8 cellular contexts compared by ENCODE assay signal in the genomic region with DNA sequence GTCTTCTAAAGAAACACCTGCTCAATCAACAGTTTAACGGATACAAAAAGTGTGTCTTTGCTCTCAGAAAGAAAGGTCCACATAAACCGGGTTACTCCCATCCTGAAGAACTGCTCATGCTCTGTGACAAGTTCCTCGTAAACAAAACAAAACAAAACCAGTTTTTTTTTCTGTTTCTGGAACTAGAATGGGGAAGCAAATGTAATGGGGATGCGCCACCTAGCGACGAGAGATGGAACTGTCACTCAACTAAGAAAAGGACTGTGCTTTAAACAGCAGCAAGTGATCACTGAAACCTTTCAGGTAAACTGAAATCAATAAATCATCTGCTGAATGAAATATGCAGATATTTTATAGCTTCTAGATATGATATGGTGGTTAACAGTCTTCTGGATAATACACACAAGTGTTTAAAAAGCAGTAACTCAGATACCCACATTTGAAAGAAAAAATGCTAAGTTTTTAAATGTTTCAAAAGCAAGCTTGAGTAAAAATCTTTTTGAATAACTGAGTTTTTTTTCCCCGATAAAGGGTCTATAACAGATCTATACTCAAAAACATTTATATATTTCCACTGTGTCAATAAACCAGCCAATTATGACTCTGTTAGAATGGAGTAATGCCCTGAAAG. TPM values are rescaled to one million over a fixed set of nuclear protein-coding genes. Genes with fewer than 3 reads are reported as not detected.
A peak's percentile ranks its signal among the peaks of the same experiment; 100 is the strongest.
DNase-seq lines count a peak whose midpoint lies in the region; ATAC-seq and TF ChIP-seq lines count a peak whose summit lies in the region.

No MANE protein-coding gene starts in this region.

- H2AFZ ChIP-seq in OCI-LY1 (ENCODE audit: low read length): no peak overlapping the region

- H3K9ac ChIP-seq in OCI-LY1 (ENCODE audit: low read length): no peak overlapping the region

- ATAC-seq in HG03280 (IDR thresholded peaks at IDR 0.05; ENCODE audit: unreplicated experiment) (peak; percentile 64), naive B cell (ENCODE audit: low read depth in 2 of 2) (peak; percentile 76 to 80)
- ATAC-seq in stimulated activated memory B cell treated with anti-CD40 and anti-IgM and Interleukin-4, amounts not matched to agents 10 μg/mL and 1 μg/mL and 100 μg/mL, for 72 hours: peak; percentile 67

- peak; percentile 94 for TF ChIP-seq CTCF in OCI-LY1 (IDR thresholded peaks at IDR 0.05; ENCODE audit: low read length)

- peaks cover 5% of the 10 kb centered on the region for H3F3A ChIP-seq in OCI-LY1 (ENCODE audit: insufficient read depth, low read length)

- no peak overlapping the region for H3K4me2 ChIP-seq in OCI-LY1 (ENCODE audit: low read length)

- H3K4me1 Mint-ChIP-seq in naive B cell: peaks cover 18 to 30% (median 22%) of the 10 kb centered on the region in 3 donors
- H3K4me1 Mint-ChIP-seq in stimulated activated memory B cell treated with anti-CD40 and anti-IgM and Interleukin-4, amounts not matched to agents 10 μg/mL and 1 μg/mL and 100 μg/mL, for 72 hours: peaks cover 20% of the 10 kb centered on the region

- no peaks in the 10 kb centered on the region for H3K27me3 ChIP-seq in OCI-LY1 (ENCODE audit: insufficient read depth, low read length)

- H3K9me2 ChIP-seq in OCI-LY1 (ENCODE audit: low read depth, low read length): no peaks in the 10 kb centered on the region

- TF ChIP-seq POLR2A in erythroblast (IDR thresholded peaks at IDR 0.05; ENCODE audit: low read length): no peak

- H3K9me3 ChIP-seq in OCI-LY1 (ENCODE audit: low read length): no peaks in the 10 kb centered on the region

- peak; percentile 67 to 70 for DNase-seq in NCI-H2081 (lab: John Stamatoyannopoulos, UW)
- no peak for DNase-seq in NCI-H2081 treated with DMSO at 0.1 percent for 48 hours (lab: John Stamatoyannopoulos, UW)
- DNase-seq in activated T-cell treated with anti-CD3 and anti-CD28 coated beads for 48 hours (ENCODE audit: low read depth): peak; percentile 57
- DNase-seq in erythroblast (lab: John Stamatoyannopoulos, UW): peak; percentile 72 to 87
- peak; percentile 61 for DNase-seq in naive B cell

- no peaks in the 10 kb centered on the region for H3K27me3 Mint-ChIP-seq in naive B cell
- H3K27me3 Mint-ChIP-seq in stimulated activated memory B cell treated with anti-CD40 and anti-IgM and Interleukin-4, amounts not matched to agents 10 μg/mL and 1 μg/mL and 100 μg/mL, for 72 hours: no peaks in the 10 kb centered on the region

- peaks cover 12 to 35% of the 10 kb centered on the region in 2 donors for H3K36me3 Mint-ChIP-seq in naive B cell
- H3K36me3 Mint-ChIP-seq in stimulated activated memory B cell treated with anti-CD40 and anti-IgM and Interleukin-4, amounts not matched to agents 10 μg/mL and 1 μg/mL and 100 μg/mL, for 72 hours: peaks cover 48% of the 10 kb centered on the region

- H4K20me1 ChIP-seq in OCI-LY1 (ENCODE audit: insufficient read depth, low read length): no peaks in the 10 kb centered on the region

- no peak overlapping the region for H3K4me3 ChIP-seq in OCI-LY1 (ENCODE audit: low read depth, low read length, poor library complexity, severe bottlenecking)

- H3K9me3 Mint-ChIP-seq in naive B cell: no peaks in the 10 kb centered on the region
- no peaks in the 10 kb centered on the region for H3K9me3 Mint-ChIP-seq in stimulated activated memory B cell treated with anti-CD40 and anti-IgM and Interleukin-4, amounts not matched to agents 10 μg/mL and 1 μg/mL and 100 μg/mL, for 72 hours

- H3K27ac Mint-ChIP-seq in naive B cell: peak overlapping the region in 5 of 6 donors; percentile 10 to 87 (median 64)
- peak overlapping the region; percentile 80 for H3K27ac Mint-ChIP-seq in stimulated activated memory B cell treated with anti-CD40 and anti-IgM and Interleukin-4, amounts not matched to agents 10 μg/mL and 1 μg/mL and 100 μg/mL, for 72 hours

- H3K79me2 ChIP-seq in OCI-LY1 (ENCODE audit: insufficient read depth, low read length): no peaks in the 10 kb centered on the region

- H3K4me1 ChIP-seq in OCI-LY1 (ENCODE audit: insufficient read depth, low read length, severe bottlenecking): peaks cover 19% of the 10 kb centered on the region

- peak overlapping the region in 6 of 8 donors; percentile 6 to 70 (median 26) for H3K4me3 Mint-ChIP-seq in naive B cell
- H3K4me3 Mint-ChIP-seq in stimulated activated memory B cell treated with anti-CD40 and anti-IgM and Interleukin-4, amounts not matched to agents 10 μg/mL and 1 μg/mL and 100 μg/mL, for 72 hours: peak overlapping the region; percentile 41

- H3K36me3 ChIP-seq in OCI-LY1 (ENCODE audit: insufficient read depth, low read length): peaks cover 67% of the 10 kb centered on the region

- H3K27ac ChIP-seq in OCI-LY1 (ENCODE audit: low read depth, low read length, poor library complexity, severe bottlenecking): peak overlapping the region; percentile 71

RNA-seq across cellular contexts. Expression of a gene that starts 10.9 kb away (rescaled TPM):
- 10 to 100 TPM; 32.5 to 90.4 (median 49.4) TPM for polyA plus RNA-seq in naive B cell (ENCODE audit: low read depth in 6 of 6)
